9 cellular contexts compared by ENCODE assay signal in genomic region chr2:237223208-237223861, GRCh38.
DNase-seq lines count a peak whose midpoint lies in the region; ATAC-seq and TF ChIP-seq lines count a peak whose summit lies in the region.
"Had no signal": no experiment of that assay in that cellular context is flagged by ENCODE, and none has a peak within 500 bp of the region (broad histone marks: within the 10 kb centered on the region; RNA-seq: fewer than 3 reads in every experiment).

No MANE protein-coding gene starts in this region.

- intact Hi-C loops in Panc1 (cut with micrococcal nuclease; ENCODE audit: unreplicated experiment) (loop anchor here (5.0 kb wide), 1 partner anchor 51 kb away; no protein-coding TSS in a partner anchor), posterior vena cava (cut with DNase I) (loop anchor here in 1 of 2 donors (10.0 kb wide), 1 partner anchor 49 kb away; no protein-coding TSS in a partner anchor)

- in situ Hi-C loops in Panc1 (cut with HindIII; ENCODE audit: low pct_unique_long_range_greater_than_20kb, low sequenced_read_pairs), result no loop called here

- H4K5ac ChIP-seq in H9 (ENCODE audit: insufficient read length, low read depth, low read length), result no peak overlapping the region

- no peak for TF ChIP-seq CTCF in Panc1 (IDR thresholded peaks at IDR 0.05)
- no peak for TF ChIP-seq CTCF in fibroblast of mammary gland (conservative IDR thresholded peaks at IDR 0.05; ENCODE audit: control insufficient read depth, insufficient read depth, low read depth, low read length)
- no peak for TF ChIP-seq CTCF in WERI-Rb-1 (IDR thresholded peaks at IDR 0.05; ENCODE audit: low read depth, low read length)
- TF ChIP-seq CTCF in H9 (conservative IDR thresholded peaks at IDR 0.05), result no peak

- POLR2A ChIA-PET in Panc1 (lab: Charles Lee), result interaction anchor here (0.7 kb wide), 1 partner anchor 837 kb away, joined by 16 read pairs; no protein-coding TSS in a partner anchor

- no peak overlapping the region for H3K27ac Mint-ChIP-seq in H9

- H3K36me3 Mint-ChIP-seq in H9 (ENCODE audit: insufficient read depth in 1 of 3, low read depth in 3 of 3), result no peaks in the 10 kb centered on the region

- no peak overlapping the region for H2AK5ac ChIP-seq in H9 (ENCODE audit: insufficient read length, low read length)

- no peak overlapping the region for H3K27ac ChIP-seq in BLaER1 treated with 17β-estradiol and CSF1 and Interleukin-3, amounts not matched to agents 10 nM and 100 nM
- H3K27ac ChIP-seq in Panc1 (ENCODE audit: low read length) (peak overlapping the region; percentile 96), WERI-Rb-1 (no peak overlapping the region), H9 (ENCODE audit: insufficient read length, low read depth, low read length) (no peak overlapping the region)

- peak overlapping the region in 6 of 11 experiments; percentile 43 to 66 (median 48); a peak in 12 of 22 replicates for H3K4me2 ChIP-seq in BLaER1 treated with 17β-estradiol and CSF1 and Interleukin-3, amounts not matched to agents 10 nM and 100 nM
- H3K4me2 ChIP-seq in H9 (ENCODE audit: insufficient read depth, insufficient read length, low read length), result no peak overlapping the region

- H2BK15ac ChIP-seq in H9 (ENCODE audit: low read depth, low read length), result no peak overlapping the region

- no peak overlapping the region for H2BK12ac ChIP-seq in H9 (ENCODE audit: insufficient read length, low read depth, low read length)

- H3K4me1 Mint-ChIP-seq in H9, result peaks cover 16 to 22% of the 10 kb centered on the region in 2 experiments
- H3K4me1 Mint-ChIP-seq: central memory CD8-positive, alpha-beta T cell had no signal

- H2BK5ac ChIP-seq in H9 (ENCODE audit: insufficient read length, low read length), result no peak overlapping the region

- H3K4me1 ChIP-seq in BLaER1 treated with 17β-estradiol and CSF1 and Interleukin-3, amounts not matched to agents 10 nM and 100 nM, result peaks cover 0 to 27% (median 22%) of the 10 kb centered on the region in 10 experiments; a peak in 13 of 20 replicates
- H3K4me1 ChIP-seq in Panc1 (ENCODE audit: control insufficient read depth, insufficient read depth, low read length) (peaks cover 36% of the 10 kb centered on the region), H9 (ENCODE audit: insufficient read depth, low read length) (peaks cover 2% of the 10 kb centered on the region; the same call in 1 of the 2 replicates)

- H3T11ph ChIP-seq in H9 (ENCODE audit: low read length), result no peak overlapping the region

- no peak overlapping the region for H3K4me3 ChIP-seq in BLaER1 treated with 17β-estradiol and CSF1 and Interleukin-3, amounts not matched to agents 10 nM and 100 nM
- H3K4me3 ChIP-seq in Panc1 (ENCODE audit: low read depth in 2 of 2, low read length in 2 of 2) (no peak overlapping the region), fibroblast of mammary gland (ENCODE audit: control insufficient read depth, low read depth, low read length) (no peak overlapping the region), WERI-Rb-1 (ENCODE audit: low read depth, low read length) (no peak overlapping the region)

- no peaks in the 10 kb centered on the region for H3K23me2 ChIP-seq in H9 (ENCODE audit: insufficient read length, low read depth, low read length, poor library complexity, severe bottlenecking)

- no peak for DNase-seq in Panc1 (ENCODE audit: low read depth, low spot score)
- DNase-seq in fibroblast of mammary gland (ENCODE audit: low read depth), result peak; percentile 100
- DNase-seq in posterior vena cava (ENCODE audit: low spot score), result peak; percentile 86
- no peak for DNase-seq in WERI-Rb-1
- DNase-seq in H9, result no peak
- DNase-seq in occipital lobe (lab: John Stamatoyannopoulos, UW), result no peak

- H3K23ac ChIP-seq in H9 (ENCODE audit: insufficient read length, low read depth, low read length), result no peak overlapping the region

- H3K27me3 Mint-ChIP-seq in H9 (ENCODE audit: low read depth), result no peaks in the 10 kb centered on the region

- BruUV-seq in Panc1 (replicated peaks; lab: Mats Ljungman, UMichigan), result no TSS peak

- no peak overlapping the region for H3K56ac ChIP-seq in H9 (ENCODE audit: insufficient read length, low read depth, low read length)

- no peak overlapping the region for H4K91ac ChIP-seq in H9 (ENCODE audit: insufficient read length, low read depth, low read length)

- H3K79me2 ChIP-seq in H9 (ENCODE audit: insufficient read depth, low read length), result no peaks in the 10 kb centered on the region

- no peak overlapping the region for H3K4ac ChIP-seq in H9 (ENCODE audit: low read depth, low read length)

- no peak overlapping the region for H4K8ac ChIP-seq in H9 (replicated peaks; ENCODE audit: insufficient read length, low read depth, low read length)

- H2BK120ac ChIP-seq in H9 (ENCODE audit: low read depth, low read length, poor library complexity, severe bottlenecking), result no peak overlapping the region

- H3K9me3 ChIP-seq in BLaER1 treated with 17β-estradiol and CSF1 and Interleukin-3, amounts not matched to agents 10 nM and 100 nM (replicated peaks in 1 of 11), result peaks cover 0 to 3% (median 0%) of the 10 kb centered on the region in 11 experiments; a peak in 1 of 22 replicates
- H3K9me3 ChIP-seq in Panc1 (ENCODE audit: control insufficient read depth, insufficient read depth, low read depth, low read length) (no peaks in the 10 kb centered on the region), WERI-Rb-1 (ENCODE audit: severe bottlenecking) (no peaks in the 10 kb centered on the region), H9 (ENCODE audit: control insufficient read depth, low read depth, low read length) (no peaks in the 10 kb centered on the region)

- CTCF ChIA-PET in Panc1 (lab: Charles Lee), result interaction anchor here (0.7 kb wide), 1 partner anchor 514 kb away, joined by 9 read pairs; no protein-coding TSS in a partner anchor

- H3K9me3 Mint-ChIP-seq in H9, result no peaks in the 10 kb centered on the region
- H3K9me3 Mint-ChIP-seq: central memory CD8-positive, alpha-beta T cell had no signal

- H2AFZ ChIP-seq in H9 (ENCODE audit: low read length), result no peak overlapping the region

- H4K20me1 ChIP-seq in BLaER1 treated with 17β-estradiol and CSF1 and Interleukin-3, amounts not matched to agents 10 nM and 100 nM, result no peaks in the 10 kb centered on the region
- no peaks in the 10 kb centered on the region for H4K20me1 ChIP-seq in H9 (ENCODE audit: control insufficient read depth, insufficient read depth, insufficient read length)

- no peak overlapping the region for H3K18ac ChIP-seq in H9 (ENCODE audit: insufficient read length, low read depth, low read length)

- H2BK20ac ChIP-seq in H9 (ENCODE audit: low read depth, low read length, poor library complexity, severe bottlenecking), result no peak overlapping the region

- H3K79me1 ChIP-seq in H9 (ENCODE audit: insufficient read depth, low read depth, low read length, poor library complexity, severe bottlenecking), result no peaks in the 10 kb centered on the region

- no peak overlapping the region for H3K4me3 Mint-ChIP-seq in H9
- H3K4me3 Mint-ChIP-seq: central memory CD8-positive, alpha-beta T cell had no signal

- no peaks in the 10 kb centered on the region for H3K36me3 ChIP-seq in BLaER1 treated with 17β-estradiol and CSF1 and Interleukin-3, amounts not matched to agents 10 nM and 100 nM
- H3K36me3 ChIP-seq in Panc1 (ENCODE audit: control insufficient read depth, insufficient read depth, low read length), result no peaks in the 10 kb centered on the region
- H3K36me3 ChIP-seq in WERI-Rb-1, result no peaks in the 10 kb centered on the region

- no peak overlapping the region for H3K14ac ChIP-seq in H9 (ENCODE audit: insufficient read depth, low read length)

- ATAC-seq in Panc1 (peak; percentile 86), HG03378 (IDR thresholded peaks at IDR 0.05; ENCODE audit: unreplicated experiment) (no peak)

- no CpG with 5 or more reads among the region's 6 CpGs for WGBS in H9 (ENCODE audit: extremely low coverage, insufficient read length, low lambda C conversion rate)

- H3K27me3 ChIP-seq in BLaER1 treated with 17β-estradiol and CSF1 and Interleukin-3, amounts not matched to agents 10 nM and 100 nM, result no peaks in the 10 kb centered on the region
- no peaks in the 10 kb centered on the region for H3K27me3 ChIP-seq in Panc1 (ENCODE audit: control insufficient read depth, insufficient read depth, low read length)
- H3K27me3 ChIP-seq in WERI-Rb-1 (ENCODE audit: insufficient read depth, low read depth, severe bottlenecking), result peaks cover 5% of the 10 kb centered on the region
- no peaks in the 10 kb centered on the region for H3K27me3 ChIP-seq in H9 (ENCODE audit: insufficient read depth, low read length)

- no peak overlapping the region for H3K9ac ChIP-seq in BLaER1 treated with 17β-estradiol and CSF1 and Interleukin-3, amounts not matched to agents 10 nM and 100 nM
- no peak overlapping the region for H3K9ac ChIP-seq in H9 (ENCODE audit: extremely low read depth, insufficient read length, low read length)

Comparison
In these comparisons a context has a peak if more than half of its experiments do, and no peak if none do; other contexts are left out.
1. DNase-seq: peak in fibroblast of mammary gland (single experiment) and posterior vena cava (single experiment); none in Panc1 (single experiment), WERI-Rb-1 (single experiment), H9 (single experiment) and occipital lobe (single experiment).